Comparison of ENCODE assay signal across 8 cellular contexts in the genomic region with DNA sequence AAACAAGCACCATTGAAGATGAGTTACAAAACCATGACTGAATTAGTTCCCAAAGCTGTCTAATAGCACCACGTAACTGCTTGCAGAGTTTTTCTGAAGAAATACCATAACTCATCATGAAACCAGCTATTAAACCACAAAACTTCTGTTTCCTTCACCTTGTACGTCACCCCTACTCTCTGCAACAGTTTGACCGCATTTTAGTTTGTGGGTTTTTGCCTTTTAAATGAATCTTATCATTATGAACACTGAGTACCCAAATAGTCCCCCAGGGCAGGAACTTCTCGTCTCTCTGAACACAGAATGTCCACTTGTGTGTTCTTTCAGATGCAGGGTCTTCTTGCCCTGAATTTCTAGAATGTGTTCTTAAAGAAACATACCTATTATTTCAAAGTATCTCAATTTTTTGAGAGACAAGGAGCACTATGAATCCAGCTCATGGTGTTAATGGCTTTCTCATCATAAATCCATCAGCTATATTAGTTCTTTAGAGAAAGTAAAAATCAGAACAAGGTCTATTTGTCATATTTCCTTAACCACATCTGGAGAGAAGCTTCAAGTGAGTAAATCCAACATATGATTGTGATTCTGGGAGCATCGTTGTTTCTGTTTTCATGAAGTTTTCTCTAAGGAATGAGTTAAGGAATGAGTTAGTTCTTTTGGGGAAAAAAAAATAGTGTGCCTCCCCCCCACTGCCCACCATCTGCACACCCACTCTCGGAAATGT.
DNase-seq lines count a peak whose midpoint lies in the region; ATAC-seq and TF ChIP-seq lines count a peak whose summit lies in the region.

No MANE protein-coding gene starts in this region.

- no peaks in the 10 kb centered on the region for H3K79me2 ChIP-seq in neural progenitor cell (ENCODE audit: low read depth)

- H3K9ac ChIP-seq in neural progenitor cell = no peak overlapping the region

- intact Hi-C loops in sigmoid colon (cut with DNase I) = no loop called here

- TF ChIP-seq POLR2A in sigmoid colon (IDR thresholded peaks at IDR 0.05) = no peak

- CTCF ChIA-PET in activated naive CD4-positive, alpha-beta T cell treated with anti-CD3 and anti-CD28 coated beads, Interleukin-2, amount 10 ng/mL, durations not matched to agents 7 days and 5 days (lab: Charles Lee) = interaction anchor here (0.7 to 2.8 kb wide), 17 partner anchors 9 to 275 kb away, joined by 3 to 13 read pairs (median 4); no protein-coding TSS in a partner anchor

- no peaks in the 10 kb centered on the region for H3K4me1 ChIP-seq in sigmoid colon
- peaks cover 21% of the 10 kb centered on the region for H3K4me1 ChIP-seq in neural progenitor cell

- WGBS in sigmoid colon, 2 donors = 46 to 83% methylated on average over 6 of the region's 6 CpGs

- peaks cover 80% of the 10 kb centered on the region for H3K4me1 Mint-ChIP-seq in activated naive CD4-positive, alpha-beta T cell treated with anti-CD3 and anti-CD28 coated beads, Interleukin-2, amount 10 ng/mL, durations not matched to agents 7 days and 5 days
- peaks cover 12% of the 10 kb centered on the region for H3K4me1 Mint-ChIP-seq in neural progenitor cell

- H3K27ac ChIP-seq in sigmoid colon = no peak overlapping the region
- no peak overlapping the region for H3K27ac ChIP-seq in neural progenitor cell

- ATAC-seq in GM19455 (IDR thresholded peaks at IDR 0.05; ENCODE audit: unreplicated experiment) (peak; percentile 72), HG03460 (IDR thresholded peaks at IDR 0.05; ENCODE audit: unreplicated experiment) (peak; percentile 76)

- H3K9me3 ChIP-seq in sigmoid colon (peaks cover 0 to 2% (median 0%) of the 10 kb centered on the region in 4 donors), neural progenitor cell (ENCODE audit: low read depth) (no peaks in the 10 kb centered on the region)

- TF ChIP-seq CTCF in sigmoid colon (IDR thresholded peaks at IDR 0.05) (no peak), neural progenitor cell (IDR thresholded peaks at IDR 0.05) (no peak)

- H3F3A ChIP-seq in neural progenitor cell (ENCODE audit: low read depth) = peaks cover 12% of the 10 kb centered on the region

- H3K4me2 ChIP-seq in neural progenitor cell = no peak overlapping the region

- no peaks in the 10 kb centered on the region for H3K27me3 ChIP-seq in sigmoid colon
- no peaks in the 10 kb centered on the region for H3K27me3 ChIP-seq in neural progenitor cell

- peaks cover 8% of the 10 kb centered on the region for H3K27me3 Mint-ChIP-seq in activated naive CD4-positive, alpha-beta T cell treated with anti-CD3 and anti-CD28 coated beads, Interleukin-2, amount 10 ng/mL, durations not matched to agents 7 days and 5 days
- no peaks in the 10 kb centered on the region for H3K27me3 Mint-ChIP-seq in neural progenitor cell (ENCODE audit: insufficient read depth, low read depth)

- no peaks in the 10 kb centered on the region for H3K36me3 ChIP-seq in sigmoid colon
- no peaks in the 10 kb centered on the region for H3K36me3 ChIP-seq in neural progenitor cell

- DNase-seq in Daoy (ENCODE audit: low read depth) (peak; percentile 61), sigmoid colon (no peak), neural progenitor cell (ENCODE audit: low spot score) (no peak), middle frontal gyrus (ENCODE audit: extremely low spot score, low spot score) (no peak), NCI-H2081 (lab: John Stamatoyannopoulos, UW) (no peak)
- peak; percentile 56 for DNase-seq in activated naive CD4-positive, alpha-beta T cell treated with anti-CD3 and anti-CD28 coated beads, Interleukin-2, amount 10 ng/mL, durations not matched to agents 7 days and 5 days

- H3K4me3 Mint-ChIP-seq in activated naive CD4-positive, alpha-beta T cell treated with anti-CD3 and anti-CD28 coated beads, Interleukin-2, amount 10 ng/mL, durations not matched to agents 7 days and 5 days = peak overlapping the region; percentile 42
- H3K4me3 Mint-ChIP-seq in neural progenitor cell = no peak overlapping the region

- H4K20me1 ChIP-seq in neural progenitor cell (ENCODE audit: low read depth) = no peaks in the 10 kb centered on the region

- no peak overlapping the region for H3K4me3 ChIP-seq in sigmoid colon
- H3K4me3 ChIP-seq in neural progenitor cell = no peak overlapping the region

- peak overlapping the region; percentile 88 for H3K27ac Mint-ChIP-seq in activated naive CD4-positive, alpha-beta T cell treated with anti-CD3 and anti-CD28 coated beads, Interleukin-2, amount 10 ng/mL, durations not matched to agents 7 days and 5 days
- H3K27ac Mint-ChIP-seq in neural progenitor cell = no peak overlapping the region

- no peak overlapping the region for H2AFZ ChIP-seq in neural progenitor cell (replicated peaks)

- H3K9me3 Mint-ChIP-seq in activated naive CD4-positive, alpha-beta T cell treated with anti-CD3 and anti-CD28 coated beads, Interleukin-2, amount 10 ng/mL, durations not matched to agents 7 days and 5 days = peaks cover 40% of the 10 kb centered on the region
- peaks cover 18% of the 10 kb centered on the region for H3K9me3 Mint-ChIP-seq in neural progenitor cell

- peak in 3 of 4 donors; percentile 11 to 81 (median 28) for TF ChIP-seq EP300 in sigmoid colon (IDR thresholded peaks at IDR 0.05)

- peaks cover 76% of the 10 kb centered on the region for H3K36me3 Mint-ChIP-seq in activated naive CD4-positive, alpha-beta T cell treated with anti-CD3 and anti-CD28 coated beads, Interleukin-2, amount 10 ng/mL, durations not matched to agents 7 days and 5 days
- H3K36me3 Mint-ChIP-seq in neural progenitor cell = no peaks in the 10 kb centered on the region

Comparison
In these comparisons a context has a peak if more than half of its experiments do, and no peak if none do; other contexts are left out.
1. DNase-seq: peak in Daoy (single experiment) and activated naive CD4-positive, alpha-beta T cell treated with anti-CD3 and anti-CD28 coated beads, Interleukin-2, amount 10 ng/mL, durations not matched to agents 7 days and 5 days (single experiment); none in sigmoid colon (single experiment), neural progenitor cell (single experiment), middle frontal gyrus (single experiment) and NCI-H2081 (0 of 2).